8 cellular contexts compared by ENCODE assay signal in the genomic region with DNA sequence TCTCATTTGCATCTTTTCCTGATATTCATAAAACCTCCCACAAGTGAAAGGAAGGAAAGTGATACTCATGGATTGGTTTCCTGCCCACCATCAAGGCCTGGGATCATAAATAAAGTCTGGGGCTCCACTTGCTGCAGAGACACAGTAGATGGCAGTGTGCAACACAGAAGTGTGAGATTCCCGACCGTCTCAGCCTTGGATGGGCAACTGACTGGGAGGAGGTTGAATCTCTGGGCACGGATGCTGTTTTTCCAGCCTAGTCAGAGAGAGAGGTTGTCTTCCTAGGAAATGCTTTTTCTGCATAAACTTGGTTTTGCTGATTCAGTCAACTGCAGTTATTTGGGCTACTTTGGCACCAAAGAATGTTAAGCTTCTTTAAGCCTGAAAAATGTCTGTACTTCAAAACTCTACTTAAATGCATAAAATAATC. TPM values are rescaled to one million over a fixed set of nuclear protein-coding genes. Genes with fewer than 3 reads are reported as not detected.
A peak's percentile ranks its signal among the peaks of the same experiment; 100 is the strongest.
DNase-seq lines count a peak whose midpoint lies in the region; ATAC-seq and TF ChIP-seq lines count a peak whose summit lies in the region.

No MANE protein-coding gene starts in this region.

- no peak overlapping the region for H3K4me2 ChIP-seq in MM.1S (ENCODE audit: low read depth, low read length)

- H3K27ac ChIP-seq in MM.1S (ENCODE audit: low read length), result no peak overlapping the region
- no peak overlapping the region for H3K27ac ChIP-seq in SJSA1

- H2AFZ ChIP-seq in MM.1S (ENCODE audit: low read length), result no peak overlapping the region

- no peaks in the 10 kb centered on the region for H3K36me3 Mint-ChIP-seq in osteocyte (ENCODE audit: unreplicated experiment)
- no peaks in the 10 kb centered on the region for H3K36me3 Mint-ChIP-seq in activated CD4-positive, alpha-beta T cell treated with anti-CD3 and anti-CD28 coated beads, Interleukin-2, amount 10 ng/mL, durations not matched to agents 7 days and 5 days (ENCODE audit: low read depth)

- H3K9me3 ChIP-seq in MM.1S (replicated peaks; ENCODE audit: insufficient read depth, low read length) (no peaks in the 10 kb centered on the region), SJSA1 (replicated peaks) (no peaks in the 10 kb centered on the region)

- H3K27me3 ChIP-seq in MM.1S (replicated peaks; ENCODE audit: insufficient read depth, low read length) (no peaks in the 10 kb centered on the region), SJSA1 (replicated peaks) (no peaks in the 10 kb centered on the region)

- H3K4me1 Mint-ChIP-seq in osteocyte (ENCODE audit: unreplicated experiment), result peaks cover 30% of the 10 kb centered on the region
- no peaks in the 10 kb centered on the region for H3K4me1 Mint-ChIP-seq in activated CD4-positive, alpha-beta T cell treated with anti-CD3 and anti-CD28 coated beads, Interleukin-2, amount 10 ng/mL, durations not matched to agents 7 days and 5 days

- POLR2A ChIA-PET in activated CD4-positive, alpha-beta T cell treated with anti-CD3 and anti-CD28 coated beads, Interleukin-2, amount 10 ng/mL, durations not matched to agents 7 days and 5 days (lab: Charles Lee), result no interaction called here

- H3K9ac ChIP-seq in MM.1S (ENCODE audit: low read length), result no peak overlapping the region

- peak overlapping the region; percentile 2 for H3K27ac Mint-ChIP-seq in osteocyte (ENCODE audit: unreplicated experiment)
- H3K27ac Mint-ChIP-seq in activated CD4-positive, alpha-beta T cell treated with anti-CD3 and anti-CD28 coated beads, Interleukin-2, amount 10 ng/mL, durations not matched to agents 7 days and 5 days, result no peak overlapping the region

- no peak for ATAC-seq in GM21515 (IDR thresholded peaks at IDR 0.05; ENCODE audit: unreplicated experiment)

- H3K36me3 ChIP-seq in MM.1S (replicated peaks; ENCODE audit: insufficient read depth, low read length) (no peaks in the 10 kb centered on the region), SJSA1 (no peaks in the 10 kb centered on the region)

- no peak overlapping the region for H3K4me3 ChIP-seq in MM.1S (ENCODE audit: low read length)
- H3K4me3 ChIP-seq in SJSA1, result no peak overlapping the region
- no peak overlapping the region for H3K4me3 ChIP-seq in fibroblast of the aortic adventitia (ENCODE audit: low read depth, low read length)

- CTCF ChIA-PET in activated CD4-positive, alpha-beta T cell treated with anti-CD3 and anti-CD28 coated beads, Interleukin-2, amount 10 ng/mL, durations not matched to agents 7 days and 5 days (lab: Charles Lee), result no interaction called here

- H3K9me3 Mint-ChIP-seq in osteocyte (ENCODE audit: unreplicated experiment), result no peaks in the 10 kb centered on the region
- H3K9me3 Mint-ChIP-seq in activated CD4-positive, alpha-beta T cell treated with anti-CD3 and anti-CD28 coated beads, Interleukin-2, amount 10 ng/mL, durations not matched to agents 7 days and 5 days, result no peaks in the 10 kb centered on the region

- no peak overlapping the region for H3K4me3 Mint-ChIP-seq in osteocyte (ENCODE audit: unreplicated experiment)
- H3K4me3 Mint-ChIP-seq in activated CD4-positive, alpha-beta T cell treated with anti-CD3 and anti-CD28 coated beads, Interleukin-2, amount 10 ng/mL, durations not matched to agents 7 days and 5 days, result no peak overlapping the region

- no peaks in the 10 kb centered on the region for H3F3A ChIP-seq in MM.1S (ENCODE audit: insufficient read depth, low read length)

- no peaks in the 10 kb centered on the region for H3K27me3 Mint-ChIP-seq in osteocyte (ENCODE audit: unreplicated experiment)
- H3K27me3 Mint-ChIP-seq in activated CD4-positive, alpha-beta T cell treated with anti-CD3 and anti-CD28 coated beads, Interleukin-2, amount 10 ng/mL, durations not matched to agents 7 days and 5 days, result peaks cover 9% of the 10 kb centered on the region

- no peaks in the 10 kb centered on the region for H3K79me2 ChIP-seq in MM.1S (ENCODE audit: low read length)

- H4K20me1 ChIP-seq in MM.1S (ENCODE audit: insufficient read depth, low read length), result no peaks in the 10 kb centered on the region

- H3K4me1 ChIP-seq in MM.1S (ENCODE audit: low read length) (no peaks in the 10 kb centered on the region), SJSA1 (replicated peaks) (peaks cover 22% of the 10 kb centered on the region)

- H3K9me2 ChIP-seq in MM.1S (replicated peaks; ENCODE audit: insufficient read depth, low read length), result no peaks in the 10 kb centered on the region

- peak; percentile 53 for DNase-seq in DMS114 treated with DMSO at 0.1 percent for 48 hours (lab: John Stamatoyannopoulos, UW; ENCODE audit: unreplicated experiment)
- DNase-seq in MM.1S, result no peak
- peak; percentile 32 to 53 for DNase-seq in SJSA1 (ENCODE audit: low read depth in 1 of 2, low spot score in 2 of 2)
- peak; percentile 87 for DNase-seq in fibroblast of the aortic adventitia (ENCODE audit: low read depth)
- no peak for DNase-seq in osteocyte (ENCODE audit: extremely low spot score, unreplicated experiment)
- no peak for DNase-seq in NK-92 (lab: John Stamatoyannopoulos, UW; ENCODE audit: unreplicated experiment)
- no peak for DNase-seq in activated CD4-positive, alpha-beta T cell treated with anti-CD3 and anti-CD28 coated beads, Interleukin-2, amount 10 ng/mL, durations not matched to agents 7 days and 5 days

- TF ChIP-seq CTCF in MM.1S (IDR thresholded peaks at IDR 0.05; ENCODE audit: low read length) (peak; percentile 45), fibroblast of the aortic adventitia (IDR thresholded peaks at IDR 0.05; ENCODE audit: insufficient read depth, low read length) (peak; percentile 84), osteocyte (IDR thresholded peaks at IDR 0.05) (peak; percentile 86)

RNA-seq across cellular contexts. Expression of a gene that starts 9.9 kb away (rescaled TPM):
- total RNA-seq in SJSA1 (2014; rRNA removed; shearing (Covaris generic)), result not detected in 2 replicates
- total RNA-seq in fibroblast of the aortic adventitia (ENCODE audit: low replicate concordance) (0.98 TPM in 1 of 2 replicates, not detected in the other), osteocyte (not detected in 2 replicates)
- total RNA-seq in activated CD4-positive, alpha-beta T cell treated with anti-CD3 and anti-CD28 coated beads, Interleukin-2, amount 10 ng/mL, durations not matched to agents 7 days and 5 days, result not detected

Comparison
In these comparisons a context has a peak if more than half of its experiments do, and no peak if none do; other contexts are left out.
1. DNase-seq: peak in DMS114 treated with DMSO at 0.1 percent for 48 hours (single experiment), SJSA1 (2 of 2) and fibroblast of the aortic adventitia (single experiment); none in MM.1S (single experiment), osteocyte (single experiment), NK-92 (single experiment) and activated CD4-positive, alpha-beta T cell treated with anti-CD3 and anti-CD28 coated beads, Interleukin-2, amount 10 ng/mL, durations not matched to agents 7 days and 5 days (single experiment).
2. Peak in every context shown above with its lines, with median percentiles within 50 percentile points of each other: CTCF ChIP-seq.